Comparison of ENCODE assay signal across 13 cellular contexts in genomic region chr5:142235050-142235797, GRCh38.
DNase-seq lines count a peak whose midpoint lies in the region; ATAC-seq, FAIRE-seq and TF ChIP-seq lines count a peak whose summit lies in the region.
"Had no signal": no experiment of that assay in that cellular context is flagged by ENCODE, and none has a peak within 500 bp of the region (broad histone marks: within the 10 kb centered on the region; RNA-seq: fewer than 3 reads in every experiment).

No MANE protein-coding gene starts in this region.

- peak overlapping the region; percentile 45 for H4K91ac ChIP-seq in H1 (replicated peaks; ENCODE audit: insufficient read length, low read length)

- TF ChIP-seq POLR2A in H1 (IDR thresholded peaks at IDR 0.05; ENCODE audit: control extremely low read depth in 1 of 2, low read depth in 2 of 2, low read length in 2 of 2): peak in 1 of 2 experiments; percentile 45; a peak in 1 of 3 replicates

- FAIRE-seq in H1 (lab: Jason Lieb, UNC): no peak

- H3K9ac ChIP-seq in ES-I3 (ENCODE audit: low read depth, low read length): peak overlapping the region; percentile 44
- H3K9ac ChIP-seq in PC-3 (ENCODE audit: low read length): no peak overlapping the region
- H3K9ac ChIP-seq in H1 (replicated peaks in 1 of 4; ENCODE audit: extremely low read depth in 1 of 4, low read depth in 3 of 4, low read length in 3 of 4): no peak overlapping the region

- peak; percentile 12 for DNase-seq in PC-3
- DNase-seq in H1 (ENCODE audit: low read depth in 1 of 2, low spot score in 2 of 2): peak; percentile 80 to 83
- DNase-seq in pulmonary artery endothelial cell (ENCODE audit: low read depth, low spot score): peak; percentile 33
- no peak for DNase-seq in GF-D8 (lab: John Stamatoyannopoulos, UW)
- DNase-seq in kidney glomerular epithelial cell (lab: John Stamatoyannopoulos, UW): no peak
- no peak for DNase-seq in NCI-H69 (lab: John Stamatoyannopoulos, UW)
- DNase-seq: DMS 273 treated with DMSO at 0.1 percent for 48 hours, NCI-H2029 treated with DMSO at 0.1 percent for 48 hours had no signal

- no peak overlapping the region; the same call in 1 of the 2 replicates for H4K8ac ChIP-seq in H1 (ENCODE audit: extremely low read depth, insufficient read depth, low read length)

- no peaks in the 10 kb centered on the region for H3F3A ChIP-seq in PC-3 (ENCODE audit: low read length, unreplicated experiment)

- H3K9me3 ChIP-seq in ES-I3 (ENCODE audit: control insufficient read depth, insufficient read depth, low read length) (no peaks in the 10 kb centered on the region), PC-3 (ENCODE audit: low read length) (no peaks in the 10 kb centered on the region), H1 (ENCODE audit: insufficient read depth in 2 of 2, low read depth in 1 of 2, low read length in 1 of 2) (no peaks in the 10 kb centered on the region; a peak in 1 of 4 replicates)

- peak overlapping the region; percentile 93 for H2BK120ac ChIP-seq in H1 (replicated peaks; ENCODE audit: low read depth, low read length)

- H2BK5ac ChIP-seq in H1 (ENCODE audit: low read depth, low read length): peak overlapping the region; percentile 99

- intact Hi-C loops in PC-3 (cut with micrococcal nuclease): no loop called here

- CTCF ChIA-PET in PC-3 (lab: Charles Lee) (interaction anchor here (0.6 kb wide), 1 partner anchor 51 kb away, joined by 3 read pairs; no protein-coding TSS in a partner anchor), H1 (lab: Charles Lee; ENCODE audit: partially characterized antibody) (interaction anchor here (0.6 to 4.2 kb wide), 12 partner anchors 10 to 374 kb away, joined by 3 to 22 read pairs (median 3); partner anchors contain the start of gene SPRY4)

- H3K4me1 ChIP-seq in ES-I3 (ENCODE audit: insufficient read depth, low read length) (peaks cover 23% of the 10 kb centered on the region), PC-3 (ENCODE audit: insufficient read depth, low read length) (peaks cover 12% of the 10 kb centered on the region), H1 (replicated peaks in 1 of 4; ENCODE audit: control insufficient read depth in 3 of 4, insufficient read depth in 4 of 4, low read length in 3 of 4) (peaks cover 8 to 19% (median 15%) of the 10 kb centered on the region in 4 experiments)

- no TSS peak for BruUV-seq in PC-3 (replicated peaks; lab: Mats Ljungman, UMichigan)

- H2AFZ ChIP-seq in PC-3 (ENCODE audit: low read length) (no peak overlapping the region), H1 (ENCODE audit: low read length) (no peak overlapping the region)

- H3K27me3 ChIP-seq in PC-3 (ENCODE audit: low read length) (no peaks in the 10 kb centered on the region), H1 (replicated peaks in 1 of 4; ENCODE audit: control insufficient read depth in 3 of 4, extremely low read depth in 1 of 4, insufficient read depth in 3 of 4, low read length in 3 of 4) (no peaks in the 10 kb centered on the region)

- peak overlapping the region; percentile 73 for H3K56ac ChIP-seq in H1 (replicated peaks; ENCODE audit: insufficient read length, low read depth, low read length)

- POLR2A ChIA-PET in PC-3 (lab: Charles Lee; ENCODE audit: unreplicated experiment) (interaction anchor here (0.6 kb wide), 1 partner anchor 123 kb away, joined by 3 read pairs; no protein-coding TSS in a partner anchor), H1 (lab: Charles Lee; ENCODE audit: partially characterized antibody) (interaction anchor here (0.8 to 2.9 kb wide), 13 partner anchors 10 to 78 kb away, joined by 3 to 14 read pairs (median 4); no protein-coding TSS in a partner anchor)

- TF ChIP-seq RAD21 in H1 (IDR thresholded peaks at IDR 0.05 in 1 of 2, conservative IDR thresholded peaks at IDR 0.05 in 1 of 2; ENCODE audit: low read depth in 2 of 2, low read length in 2 of 2): peak in 1 of 2 experiments; percentile 1; a peak in 1 of 4 replicates

- H3K23ac ChIP-seq in H1 (ENCODE audit: insufficient read length): no peak overlapping the region

- H4K20me1 ChIP-seq in PC-3 (ENCODE audit: low read length) (no peaks in the 10 kb centered on the region), H1 (replicated peaks in 1 of 2; ENCODE audit: control insufficient read depth in 1 of 2, insufficient read depth in 2 of 2, low read length in 2 of 2) (no peaks in the 10 kb centered on the region)

- peak; percentile 30; the same call in 1 of the 2 replicates for ATAC-seq in PC-3
- ATAC-seq in HG02938 (IDR thresholded peaks at IDR 0.05; ENCODE audit: unreplicated experiment): no peak
- ATAC-seq: SK-N-SH treated with all-trans-retinoic acid at 6 μM for 48 hours had no signal

- H3K4ac ChIP-seq in H1 (replicated peaks; ENCODE audit: insufficient read length, low read depth, low read length): peak overlapping the region; percentile 73

- no peaks in the 10 kb centered on the region for H3K79me1 ChIP-seq in H1 (ENCODE audit: low read depth, low read length)

- H3K27ac ChIP-seq in PC-3 (ENCODE audit: low read length): no peak overlapping the region
- H3K27ac ChIP-seq in H1 (ENCODE audit: low read depth, low read length): peak overlapping the region; percentile 54
- H3K27ac ChIP-seq: epithelial cell of prostate, HL-60 had no signal

- H2AK5ac ChIP-seq in H1 (ENCODE audit: low read depth, low read length): peak overlapping the region; percentile 91

- H3K9me2 ChIP-seq in PC-3 (replicated peaks; ENCODE audit: low read length): no peaks in the 10 kb centered on the region

- TF ChIP-seq CTCF in PC-3 (conservative IDR thresholded peaks at IDR 0.05; ENCODE audit: low read depth, low read length) (no peak), H1 (IDR thresholded peaks at IDR 0.05; ENCODE audit: control extremely low read depth in 1 of 3, insufficient read depth in 1 of 3, low read depth in 1 of 3, low read length in 3 of 3) (no peak)

- no peaks in the 10 kb centered on the region for H3K23me2 ChIP-seq in H1 (ENCODE audit: low read depth, low read length)

- H3K4me3 ChIP-seq in PC-3 (ENCODE audit: low read length) (no peak overlapping the region), H1 (ENCODE audit: extremely low read depth in 1 of 4, insufficient read depth in 2 of 4, low read depth in 3 of 4, low read length in 4 of 4) (peak overlapping the region in 1 of 4 experiments; percentile 27; a peak in 2 of 8 replicates)

- peak overlapping the region; percentile 97 for H2BK12ac ChIP-seq in H1 (ENCODE audit: low read depth, low read length)

- H3K14ac ChIP-seq in H1 (ENCODE audit: insufficient read length): no peak overlapping the region

- TF ChIP-seq EP300 in H1 (IDR thresholded peaks at IDR 0.05; ENCODE audit: borderline replicate concordance in 1 of 2, low read depth in 2 of 2, low read length in 2 of 2): peak in 1 of 2 experiments; percentile 93; a peak in 2 of 3 replicates

- peak overlapping the region; percentile 0; the same call in 1 of the 2 replicates for H2BK15ac ChIP-seq in H1 (ENCODE audit: low read length)

- 23% methylated on average over 11 of the region's 14 CpGs; no CpG with 5 or more reads in 1 of the 2 experiments for WGBS in H1 (ENCODE audit: extremely low coverage in 1 of 2, insufficient coverage in 1 of 2, insufficient read length in 1 of 2, insufficient replicate concordance in 2 of 2, low coverage in 1 of 2, low lambda C conversion rate in 2 of 2, missing lambda C conversion rate in 1 of 2), 2 experiments

- H3K79me2 ChIP-seq in PC-3 (ENCODE audit: low read length): no peaks in the 10 kb centered on the region
- H3K79me2 ChIP-seq in H1 (ENCODE audit: control insufficient read depth in 1 of 2, insufficient read depth in 2 of 2, low read length in 2 of 2): no peaks in the 10 kb centered on the region

- H3K18ac ChIP-seq in H1 (ENCODE audit: extremely low read depth, low read length): peak overlapping the region; percentile 96

- peak overlapping the region; percentile 59 for H4K5ac ChIP-seq in H1 (ENCODE audit: insufficient read length, low read depth, low read length)

- H3K36me3 ChIP-seq in ES-I3 (ENCODE audit: insufficient read depth, low read length): no peaks in the 10 kb centered on the region
- H3K36me3 ChIP-seq in PC-3 (ENCODE audit: low read depth, low read length): no peaks in the 10 kb centered on the region
- no peaks in the 10 kb centered on the region for H3K36me3 ChIP-seq in H1 (ENCODE audit: control insufficient read depth in 2 of 4, insufficient read depth in 4 of 4, low read length in 3 of 4)

- H2BK20ac ChIP-seq in H1 (ENCODE audit: low read length): peak overlapping the region; percentile 98

- no peak overlapping the region for H3K4me2 ChIP-seq in PC-3 (ENCODE audit: low read length)
- peak overlapping the region; percentile 51 to 54 for H3K4me2 ChIP-seq in H1 (ENCODE audit: insufficient read depth in 1 of 2, low read depth in 2 of 2, low read length in 2 of 2)

TF ChIP-seq in H1, 55 proteins besides CTCF, POLR2A, EP300 and RAD21 (continues in another document):
- TF ChIP-seq SRF (IDR thresholded peaks at IDR 0.05; ENCODE audit: low read depth, low read length): 0 out of 2 replicates have a peak, but pooled peaks have one; percentile 8
- no peak for TF ChIP-seq ATF3 (IDR thresholded peaks at IDR 0.05; ENCODE audit: insufficient read depth, low read depth, low read length)
- TF ChIP-seq SIRT6 (IDR thresholded peaks at IDR 0.05; ENCODE audit: low read length): no peak
- TF ChIP-seq E2F6 (IDR thresholded peaks at IDR 0.05): no peak
- 0 out of 2 replicates have a peak, but pooled peaks have one; percentile 22 for TF ChIP-seq TAF1 (IDR thresholded peaks at IDR 0.05; ENCODE audit: low read depth, low read length)
- no peak for TF ChIP-seq GTF2F1 (IDR thresholded peaks at IDR 0.05; ENCODE audit: borderline replicate concordance, low read depth, low read length)
- 0 out of 2 replicates have a peak, but pooled peaks have one; percentile 65 for TF ChIP-seq MAX (IDR thresholded peaks at IDR 0.05)
- TF ChIP-seq JUN (IDR thresholded peaks at IDR 0.05; ENCODE audit: low read depth, low read length): no peak
- TF ChIP-seq ZNF274 (IDR thresholded peaks at IDR 0.05; ENCODE audit: borderline replicate concordance, extremely low read depth, low read length): no peak
- peak in 1 of 2 experiments; percentile 11; a peak in 1 of 4 replicates for TF ChIP-seq HDAC2 (IDR thresholded peaks at IDR 0.05; ENCODE audit: borderline replicate concordance in 1 of 2, low read depth in 2 of 2, low read length in 2 of 2)

Comparison
In these comparisons a context has a peak if more than half of its experiments do, and no peak if none do; other contexts are left out.
1. DNase-seq: peak in PC-3 (single experiment), H1 (2 of 2) and pulmonary artery endothelial cell (single experiment); none in GF-D8 (single experiment), kidney glomerular epithelial cell (single experiment) and NCI-H69 (single experiment).